ENCODE assay signal across 11 cellular contexts in genomic region chr5:61362796-61363364, GRCh38. TPM values are rescaled to one million over a fixed set of nuclear protein-coding genes. Genes with fewer than 3 reads are reported as not detected.
DNase-seq lines count a peak whose midpoint lies in the region; ATAC-seq and TF ChIP-seq lines count a peak whose summit lies in the region.
"Had no signal": no experiment of that assay in that cellular context is flagged by ENCODE, and none has a peak within 500 bp of the region (broad histone marks: within the 10 kb centered on the region; RNA-seq: fewer than 3 reads in every experiment).

No MANE protein-coding gene starts in this region.

- H2BK5ac ChIP-seq in neuronal stem cell (ENCODE audit: low read length) = no peak overlapping the region

- no peak overlapping the region for H4K8ac ChIP-seq in neuronal stem cell (ENCODE audit: low read depth, low read length)

- H3K79me2 ChIP-seq in PC-9 (ENCODE audit: low read depth) = peaks cover 35% of the 10 kb centered on the region

- H3K36me3 ChIP-seq in A673 (ENCODE audit: insufficient read depth, low read length, poor library complexity, severe bottlenecking) (peaks cover 11% of the 10 kb centered on the region), PC-9 (ENCODE audit: low read depth) (no peaks in the 10 kb centered on the region), neuronal stem cell (replicated peaks in 1 of 2; ENCODE audit: control insufficient read depth in 2 of 2, insufficient read depth in 2 of 2, low read length in 2 of 2) (peaks cover 0 to 81% of the 10 kb centered on the region in 2 donors)
- H3K36me3 ChIP-seq: tibial artery had no signal

- no peak for ATAC-seq in HG03354 (IDR thresholded peaks at IDR 0.05; ENCODE audit: poor library complexity, severe bottlenecking, unreplicated experiment)

- no peak overlapping the region for H2AFZ ChIP-seq in PC-9
- H2AFZ ChIP-seq in neuronal stem cell (ENCODE audit: low read length) = no peak overlapping the region

- H3K27ac ChIP-seq in A673 (ENCODE audit: low read depth, low read length, poor library complexity, severe bottlenecking) (peak overlapping the region; percentile 9), PC-9 (no peak overlapping the region), neuronal stem cell (replicated peaks; ENCODE audit: low read length) (no peak overlapping the region)
- H3K27ac ChIP-seq: tibial artery had no signal

- no peak overlapping the region for H3K4ac ChIP-seq in neuronal stem cell (ENCODE audit: low read length)

- H3K4me1 ChIP-seq in A673 (ENCODE audit: insufficient read depth, low read length, poor library complexity, severe bottlenecking) (peaks cover 45% of the 10 kb centered on the region), PC-9 (replicated peaks; ENCODE audit: insufficient read depth) (no peaks in the 10 kb centered on the region), neuronal stem cell (ENCODE audit: control insufficient read depth in 2 of 2, insufficient read depth in 1 of 2, low read depth in 1 of 2, low read length in 2 of 2) (peaks cover 0 to 4% of the 10 kb centered on the region in 2 donors)

- H3K14ac ChIP-seq in neuronal stem cell (ENCODE audit: low read length) = no peak overlapping the region

- no peak overlapping the region for H4K91ac ChIP-seq in neuronal stem cell (ENCODE audit: low read depth, low read length, poor library complexity)

- H2BK15ac ChIP-seq in neuronal stem cell (ENCODE audit: low read length) = no peak overlapping the region

- no peak overlapping the region for H3K4me3 ChIP-seq in A673 (ENCODE audit: low read depth, low read length, poor library complexity, severe bottlenecking)
- H3K4me3 ChIP-seq in PC-9 = no peak overlapping the region
- H3K4me3 ChIP-seq in fibroblast of the aortic adventitia (ENCODE audit: low read depth, low read length) = no peak overlapping the region
- H3K4me3 ChIP-seq in neuronal stem cell (ENCODE audit: low read length in 2 of 2) = no peak overlapping the region
- H3K4me3 ChIP-seq: tibial artery had no signal

- WGBS in neuronal stem cell (ENCODE audit: extremely low coverage in 2 of 2, insufficient read length in 2 of 2, insufficient replicate concordance in 1 of 2), 2 donors = no CpG with 5 or more reads among the region's 2 CpGs

- intact Hi-C loops in A673 (cut with micrococcal nuclease; ENCODE audit: unreplicated experiment) (no loop called here), PC-9 (cut with micrococcal nuclease; ENCODE audit: unreplicated experiment) (no loop called here)

- H4K20me1 ChIP-seq in PC-9 (ENCODE audit: insufficient read depth) = peaks cover 5% of the 10 kb centered on the region; the same call in 1 of the 2 replicates

- H2BK120ac ChIP-seq in neuronal stem cell (ENCODE audit: low read depth, low read length) = no peak overlapping the region

- peaks cover 3% of the 10 kb centered on the region; the same call in 1 of the 2 replicates for H3F3A ChIP-seq in PC-9 (ENCODE audit: insufficient read depth, low read depth)

- no peak overlapping the region for H3K9ac ChIP-seq in neuronal stem cell (ENCODE audit: low read depth, low read length, poor library complexity)

- H3K9me3 ChIP-seq in A673 (ENCODE audit: low read depth, low read length, poor library complexity, severe bottlenecking) (peaks cover 2% of the 10 kb centered on the region), PC-9 (ENCODE audit: insufficient read depth, low read depth) (no peaks in the 10 kb centered on the region; the same call in 1 of the 2 replicates), neuronal stem cell (replicated peaks in 1 of 2; ENCODE audit: control insufficient read depth in 2 of 2, insufficient read depth in 1 of 2, low read depth in 1 of 2, low read length in 2 of 2) (peaks cover 0 to 12% of the 10 kb centered on the region in 2 donors)
- H3K9me3 ChIP-seq: tibial artery had no signal

- H2BK12ac ChIP-seq in neuronal stem cell (ENCODE audit: low read length) = no peak overlapping the region

- no peak overlapping the region for H2AK5ac ChIP-seq in neuronal stem cell (ENCODE audit: low read depth, low read length)

- POLR2A ChIA-PET in A673 (lab: Charles Lee; ENCODE audit: low non-redundant PET) (no interaction called here), PC-9 (lab: Charles Lee; ENCODE audit: unreplicated experiment) (interaction anchor here (0.6 kb wide), 1 partner anchor 49 kb away, joined by 5 read pairs; no protein-coding TSS in a partner anchor)

- no peak overlapping the region for H3K18ac ChIP-seq in neuronal stem cell (ENCODE audit: low read length)

- peaks cover 3% of the 10 kb centered on the region; the same call in 1 of the 2 replicates for H3K9me2 ChIP-seq in PC-9 (ENCODE audit: insufficient read depth)

- H3K4me2 ChIP-seq in PC-9 = no peak overlapping the region
- H3K4me2 ChIP-seq in neuronal stem cell (ENCODE audit: insufficient read depth, low read length, poor library complexity, severe bottlenecking) = no peak overlapping the region

- BruUV-seq in A673 (replicated peaks; lab: Mats Ljungman, UMichigan) (no TSS peak), PC-9 (replicated peaks; lab: Mats Ljungman, UMichigan) (no TSS peak)

- CTCF ChIA-PET in A673 (lab: Charles Lee) (interaction anchor here (0.6 kb wide), 1 partner anchor 171 kb away, joined by 4 read pairs; no protein-coding TSS in a partner anchor), PC-9 (lab: Charles Lee) (no interaction called here)

- TF ChIP-seq CTCF in A673 (conservative IDR thresholded peaks at IDR 0.05; ENCODE audit: low read depth, low read length) (peak; percentile 41), PC-9 (conservative IDR thresholded peaks at IDR 0.05) (0 out of 2 replicates have a peak, but pooled peaks have one; percentile 22), fibroblast of the aortic adventitia (IDR thresholded peaks at IDR 0.05; ENCODE audit: insufficient read depth, low read length) (peak; percentile 19)

- H3K23ac ChIP-seq in neuronal stem cell (ENCODE audit: low read depth, low read length, poor library complexity) = no peak overlapping the region

- peak; percentile 45 for DNase-seq in A673 (ENCODE audit: low spot score)
- DNase-seq in ELF-1 (ENCODE audit: low read depth, low spot score) = peak; percentile 23
- no peak for DNase-seq in PC-9
- no peak for DNase-seq in fibroblast of the aortic adventitia (ENCODE audit: low read depth)
- DNase-seq in NCI-H1694 treated with DMSO at 0.1 percent for 48 hours (lab: John Stamatoyannopoulos, UW) = no peak
- DNase-seq in neuronal stem cell (ENCODE audit: low spot score) = no peak
- no peak for DNase-seq in NCI-H2081 treated with DMSO at 0.1 percent for 48 hours (lab: John Stamatoyannopoulos, UW)
- DNase-seq: activated naive CD4-positive, alpha-beta T cell; stimulated activated CD4-positive, alpha-beta T cell treated with anti-CD3 and anti-CD28 coated beads, Interleukin-4, amount 100 ng/mL, for 1 hour; tibial artery had no signal

- H3K27me3 ChIP-seq in A673 (replicated peaks; ENCODE audit: insufficient read depth, low read depth, low read length, poor library complexity) = no peaks in the 10 kb centered on the region
- no peaks in the 10 kb centered on the region for H3K27me3 ChIP-seq in PC-9 (ENCODE audit: insufficient read depth, low read depth)
- H3K27me3 ChIP-seq in neuronal stem cell (ENCODE audit: control insufficient read depth in 3 of 3, insufficient read depth in 3 of 3, low read depth in 1 of 3, low read length in 3 of 3) = no peaks in the 10 kb centered on the region
- H3K27me3 ChIP-seq: tibial artery had no signal

- H3K79me1 ChIP-seq in neuronal stem cell (ENCODE audit: low read depth, low read length) = peaks cover 4% of the 10 kb centered on the region

RNA-seq across cellular contexts. Expression of gene ZSWIM6, which starts 30.8 kb away (rescaled TPM):
- total RNA-seq in A673 (2021) (43.9 and 47.3 TPM in 2 replicates), PC-9 (2021) (9.7 and 12.9 TPM in 2 replicates), fibroblast of the aortic adventitia (ENCODE audit: low replicate concordance) (3.1 and 6.9 TPM in 2 replicates)
- polyA plus RNA-seq in neuronal stem cell (2013, experiment 1 of 2) = 24.2 TPM
- 25.4 TPM for polyA plus RNA-seq in neuronal stem cell (2013, experiment 2 of 2)

Comparison
In these comparisons a context has a peak if more than half of its experiments do, and no peak if none do; other contexts are left out.
1. DNase-seq: peak in A673 (single experiment) and ELF-1 (single experiment); none in PC-9 (0 of 2), fibroblast of the aortic adventitia (single experiment), NCI-H1694 treated with DMSO at 0.1 percent for 48 hours (single experiment), neuronal stem cell (single experiment) and NCI-H2081 treated with DMSO at 0.1 percent for 48 hours (single experiment).
2. Peak in every context shown above with its lines, with median percentiles within 50 percentile points of each other: CTCF ChIP-seq.